Comparison of ENCODE assay signal across 11 cellular contexts in the genomic region with DNA sequence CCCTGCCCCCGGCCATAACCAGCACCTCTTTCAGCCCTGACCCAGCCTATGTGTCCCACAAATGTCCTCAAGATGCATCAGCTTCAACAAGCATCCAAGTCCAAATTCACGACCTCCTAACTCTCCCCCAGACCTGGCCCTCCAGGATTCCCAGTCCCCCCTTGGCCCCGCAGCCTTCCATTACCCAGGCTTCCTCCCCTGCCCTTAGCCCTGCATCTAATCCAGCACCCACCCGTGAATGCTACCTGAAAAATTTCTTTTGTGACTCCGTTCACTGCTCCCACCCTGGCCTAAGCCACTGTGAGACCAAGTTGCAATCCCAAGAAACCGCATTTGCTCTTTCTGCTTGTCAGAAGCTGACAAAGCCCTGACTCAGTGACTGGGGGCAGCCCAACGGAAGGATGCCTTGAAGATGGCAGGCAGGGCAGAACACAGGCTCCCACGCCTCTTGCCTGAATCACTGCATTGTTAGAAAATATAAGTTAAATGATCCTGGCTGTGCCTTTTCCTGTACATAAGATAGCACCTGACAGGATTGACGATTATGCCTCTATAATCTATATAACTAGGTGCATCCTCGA. TPM values are rescaled to one million over a fixed set of nuclear protein-coding genes. Genes with fewer than 3 reads are reported as not detected.
A peak's percentile ranks its signal among the peaks of the same experiment; 100 is the strongest.
DNase-seq lines count a peak whose midpoint lies in the region; ATAC-seq, FAIRE-seq and TF ChIP-seq lines count a peak whose summit lies in the region.
"Had no signal": no experiment of that assay in that cellular context is flagged by ENCODE, and none has a peak within 500 bp of the region (broad histone marks: within the 10 kb centered on the region; RNA-seq: fewer than 3 reads in every experiment).

No MANE protein-coding gene starts in this region.

- CTCF ChIA-PET in PC-3 (lab: Charles Lee) = no interaction called here
- CTCF ChIA-PET in H1 (lab: Charles Lee; ENCODE audit: partially characterized antibody) = interaction anchor here (0.7 to 14.2 kb wide), 10 partner anchors 10 to 66 kb away, joined by 3 to 267 read pairs (median 3); no protein-coding TSS in a partner anchor

- H2BK120ac ChIP-seq in H1 (replicated peaks; ENCODE audit: low read depth, low read length) (no peak overlapping the region), neuronal stem cell (ENCODE audit: low read depth, low read length) (no peak overlapping the region)

- H3K9ac ChIP-seq in PC-3 (ENCODE audit: low read length) = peak overlapping the region; percentile 70
- no peak overlapping the region for H3K9ac ChIP-seq in H1 (replicated peaks in 1 of 4; ENCODE audit: extremely low read depth in 1 of 4, low read depth in 3 of 4, low read length in 3 of 4)
- no peak overlapping the region for H3K9ac ChIP-seq in neuronal stem cell (ENCODE audit: low read depth, low read length, poor library complexity)

- H3K79me1 ChIP-seq in H1 (ENCODE audit: low read depth, low read length) = peaks cover 12% of the 10 kb centered on the region
- H3K79me1 ChIP-seq in neuronal stem cell (ENCODE audit: low read depth, low read length) = peaks cover 17% of the 10 kb centered on the region

- BruUV-seq in PC-3 (replicated peaks; lab: Mats Ljungman, UMichigan) = no TSS peak

- H3K79me2 ChIP-seq in PC-3 (ENCODE audit: low read length) = no peaks in the 10 kb centered on the region
- H3K79me2 ChIP-seq in H1 (ENCODE audit: control insufficient read depth in 1 of 2, insufficient read depth in 2 of 2, low read length in 2 of 2) = peaks cover 0 to 27% of the 10 kb centered on the region in 2 experiments; a peak in 2 of 4 replicates

- no peak for TF ChIP-seq POLR2A in H1 (IDR thresholded peaks at IDR 0.05; ENCODE audit: control extremely low read depth in 1 of 2, low read depth in 2 of 2, low read length in 2 of 2)

- no peak for TF ChIP-seq CTCF in PC-3 (conservative IDR thresholded peaks at IDR 0.05; ENCODE audit: low read depth, low read length)
- no peak for TF ChIP-seq CTCF in H1 (IDR thresholded peaks at IDR 0.05; ENCODE audit: control extremely low read depth in 1 of 3, insufficient read depth in 1 of 3, low read depth in 1 of 3, low read length in 3 of 3)

- H4K91ac ChIP-seq in H1 (replicated peaks; ENCODE audit: insufficient read length, low read length) (no peak overlapping the region), neuronal stem cell (ENCODE audit: low read depth, low read length, poor library complexity) (no peak overlapping the region)

- no peak for TF ChIP-seq RAD21 in H1 (IDR thresholded peaks at IDR 0.05 in 1 of 2, conservative IDR thresholded peaks at IDR 0.05 in 1 of 2; ENCODE audit: low read depth in 2 of 2, low read length in 2 of 2)

- H4K20me1 ChIP-seq in PC-3 (ENCODE audit: low read length) = no peaks in the 10 kb centered on the region
- peaks cover 8 to 13% of the 10 kb centered on the region in 2 experiments for H4K20me1 ChIP-seq in H1 (replicated peaks in 1 of 2; ENCODE audit: control insufficient read depth in 1 of 2, insufficient read depth in 2 of 2, low read length in 2 of 2)

- H3K4me2 ChIP-seq in PC-3 (ENCODE audit: low read length) = peak overlapping the region; percentile 61
- H3K4me2 ChIP-seq in H1 (ENCODE audit: insufficient read depth in 1 of 2, low read depth in 2 of 2, low read length in 2 of 2) = peak overlapping the region in 1 of 2 experiments; percentile 83; a peak in 1 of 4 replicates
- no peak overlapping the region for H3K4me2 ChIP-seq in neuronal stem cell (ENCODE audit: insufficient read depth, low read length, poor library complexity, severe bottlenecking)
- H3K4me2 ChIP-seq: PC-9 had no signal

- no peaks in the 10 kb centered on the region for H3K9me3 ChIP-seq in PC-3 (ENCODE audit: low read length)
- H3K9me3 ChIP-seq in H1 (ENCODE audit: insufficient read depth in 2 of 2, low read depth in 1 of 2, low read length in 1 of 2) = no peaks in the 10 kb centered on the region
- no peaks in the 10 kb centered on the region for H3K9me3 ChIP-seq in neuronal stem cell (replicated peaks in 1 of 2; ENCODE audit: control insufficient read depth in 2 of 2, insufficient read depth in 1 of 2, low read depth in 1 of 2, low read length in 2 of 2)
- H3K9me3 ChIP-seq: transverse colon had no signal

- H2BK20ac ChIP-seq in H1 (ENCODE audit: low read length) = peak overlapping the region; percentile 75; the same call in 1 of the 2 replicates

- no peak overlapping the region for H3K4me3 ChIP-seq in PC-3 (ENCODE audit: low read length)
- H3K4me3 ChIP-seq in H1 (ENCODE audit: extremely low read depth in 1 of 4, insufficient read depth in 2 of 4, low read depth in 3 of 4, low read length in 4 of 4) = no peak overlapping the region; a peak in 1 of 8 replicates
- H3K4me3 ChIP-seq in neuronal stem cell (ENCODE audit: low read length in 2 of 2) = no peak overlapping the region
- H3K4me3 ChIP-seq: K562, PC-9 had no signal

- H4K5ac ChIP-seq in H1 (ENCODE audit: insufficient read length, low read depth, low read length) = no peak overlapping the region

- H3K18ac ChIP-seq in H1 (ENCODE audit: extremely low read depth, low read length) (0 out of 2 replicates have a peak overlapping the region, but pooled peaks have one; percentile 19), neuronal stem cell (ENCODE audit: low read length) (no peak overlapping the region)

- H3K4me1 ChIP-seq in PC-3 (ENCODE audit: insufficient read depth, low read length) = peaks cover 45% of the 10 kb centered on the region
- peaks cover 0 to 21% (median 14%) of the 10 kb centered on the region in 4 experiments; a peak in 6 of 7 replicates for H3K4me1 ChIP-seq in H1 (replicated peaks in 1 of 4; ENCODE audit: control insufficient read depth in 3 of 4, insufficient read depth in 4 of 4, low read length in 3 of 4)
- peaks cover 26 to 29% of the 10 kb centered on the region in 2 donors for H3K4me1 ChIP-seq in neuronal stem cell (ENCODE audit: control insufficient read depth in 2 of 2, insufficient read depth in 1 of 2, low read depth in 1 of 2, low read length in 2 of 2)

- TF ChIP-seq EP300 in H1 (IDR thresholded peaks at IDR 0.05; ENCODE audit: borderline replicate concordance in 1 of 2, low read depth in 2 of 2, low read length in 2 of 2) = no peak

- H3K23ac ChIP-seq in H1 (ENCODE audit: insufficient read length) = no peak overlapping the region
- H3K23ac ChIP-seq in neuronal stem cell (ENCODE audit: low read depth, low read length, poor library complexity) = no peak overlapping the region

- intact Hi-C loops in PC-3 (cut with micrococcal nuclease) = no loop called here

- H3K27me3 ChIP-seq in PC-3 (ENCODE audit: low read length) (no peaks in the 10 kb centered on the region), H1 (replicated peaks in 1 of 4; ENCODE audit: control insufficient read depth in 3 of 4, extremely low read depth in 1 of 4, insufficient read depth in 3 of 4, low read length in 3 of 4) (peaks cover 0 to 3% (median 0%) of the 10 kb centered on the region in 4 experiments; a peak in 1 of 7 replicates), neuronal stem cell (ENCODE audit: control insufficient read depth in 3 of 3, insufficient read depth in 3 of 3, low read depth in 1 of 3, low read length in 3 of 3) (no peaks in the 10 kb centered on the region)

- H2AK5ac ChIP-seq in H1 (ENCODE audit: low read depth, low read length) = no peak overlapping the region
- H2AK5ac ChIP-seq in neuronal stem cell (ENCODE audit: low read depth, low read length) = no peak overlapping the region

- 0 out of 2 replicates have a peak overlapping the region, but pooled peaks have one; percentile 54 for H2BK5ac ChIP-seq in H1 (ENCODE audit: low read depth, low read length)
- H2BK5ac ChIP-seq in neuronal stem cell (ENCODE audit: low read length) = no peak overlapping the region

- H4K8ac ChIP-seq in H1 (ENCODE audit: extremely low read depth, insufficient read depth, low read length) = no peak overlapping the region
- H4K8ac ChIP-seq in neuronal stem cell (ENCODE audit: low read depth, low read length) = no peak overlapping the region

- peak; percentile 54 for DNase-seq in COLO829 (ENCODE audit: low spot score)
- peak; percentile 93 for DNase-seq in PC-3
- DNase-seq in H1 (ENCODE audit: low read depth in 1 of 2, low spot score in 2 of 2) = no peak
- no peak for DNase-seq in neuronal stem cell (ENCODE audit: low spot score)
- no peak for DNase-seq in stimulated activated CD4-positive, alpha-beta T cell treated with anti-CD3 and anti-CD28 coated beads, Interleukin-1b, Interleukin-23, amount 100 ng/mL, for 48 hours
- DNase-seq in SHP77 (lab: John Stamatoyannopoulos, UW) = no peak
- DNase-seq: PC-9, transverse colon had no signal

- no peaks in the 10 kb centered on the region for H3K36me3 ChIP-seq in PC-3 (ENCODE audit: low read depth, low read length)
- H3K36me3 ChIP-seq in H1 (ENCODE audit: control insufficient read depth in 2 of 4, insufficient read depth in 4 of 4, low read length in 3 of 4) = peaks cover 4 to 18% (median 13%) of the 10 kb centered on the region in 4 experiments
- peaks cover 10 to 21% of the 10 kb centered on the region in 2 donors for H3K36me3 ChIP-seq in neuronal stem cell (replicated peaks in 1 of 2; ENCODE audit: control insufficient read depth in 2 of 2, insufficient read depth in 2 of 2, low read length in 2 of 2)
- H3K36me3 ChIP-seq: transverse colon had no signal

- peak; percentile 73 for ATAC-seq in PC-3
- ATAC-seq in HG02973 (IDR thresholded peaks at IDR 0.05; ENCODE audit: unreplicated experiment) = no peak
- no peak for ATAC-seq in HG02571 (IDR thresholded peaks at IDR 0.05; ENCODE audit: unreplicated experiment)
- ATAC-seq: K562 had no signal

- no peaks in the 10 kb centered on the region for H3F3A ChIP-seq in PC-3 (ENCODE audit: low read length, unreplicated experiment)

- FAIRE-seq in H1 (lab: Jason Lieb, UNC) = no peak
- FAIRE-seq: K562 had no signal

- H2AFZ ChIP-seq in PC-3 (ENCODE audit: low read length) = peak overlapping the region; percentile 13; the same call in 1 of the 2 replicates
- no peak overlapping the region for H2AFZ ChIP-seq in H1 (ENCODE audit: low read length)
- peak overlapping the region; percentile 92 for H2AFZ ChIP-seq in neuronal stem cell (ENCODE audit: low read length)
- H2AFZ ChIP-seq: PC-9 had no signal

- H3K27ac ChIP-seq in PC-3 (ENCODE audit: low read length) = peak overlapping the region; percentile 93
- no peak overlapping the region for H3K27ac ChIP-seq in H1 (ENCODE audit: low read depth, low read length)
- no peak overlapping the region for H3K27ac ChIP-seq in neuronal stem cell (replicated peaks; ENCODE audit: low read length)
- H3K27ac ChIP-seq: PC-9 had no signal

- H2BK15ac ChIP-seq in H1 (ENCODE audit: low read length) (no peak overlapping the region), neuronal stem cell (ENCODE audit: low read length) (peak overlapping the region; percentile 2)

- H2BK12ac ChIP-seq in H1 (ENCODE audit: low read depth, low read length) (peak overlapping the region; percentile 32; the same call in 1 of the 2 replicates), neuronal stem cell (ENCODE audit: low read length) (no peak overlapping the region)

- no peak overlapping the region for H3K56ac ChIP-seq in H1 (replicated peaks; ENCODE audit: insufficient read length, low read depth, low read length)

- peaks cover 6% of the 10 kb centered on the region for H3K23me2 ChIP-seq in H1 (ENCODE audit: low read depth, low read length)

- 83% methylated on average over 10 of the region's 10 CpGs; no CpG with 5 or more reads in 1 of the 2 experiments for WGBS in H1 (ENCODE audit: extremely low coverage in 1 of 2, insufficient coverage in 1 of 2, insufficient read length in 1 of 2, insufficient replicate concordance in 2 of 2, low coverage in 1 of 2, low lambda C conversion rate in 2 of 2, missing lambda C conversion rate in 1 of 2), 2 experiments
- no CpG with 5 or more reads among the region's 10 CpGs for WGBS in neuronal stem cell (ENCODE audit: extremely low coverage in 2 of 2, insufficient read length in 2 of 2, insufficient replicate concordance in 1 of 2), 2 donors

- POLR2A ChIA-PET in PC-3 (lab: Charles Lee; ENCODE audit: unreplicated experiment) (interaction anchor here (0.6 kb wide), 1 partner anchor 415 kb away, joined by 11 read pairs; no protein-coding TSS in a partner anchor), H1 (lab: Charles Lee; ENCODE audit: partially characterized antibody) (interaction anchor here (1.1 to 6.6 kb wide), 9 partner anchors 8 to 74 kb away, joined by 3 to 92 read pairs (median 5); partner anchors contain the start of gene CROCC)

- H3K14ac ChIP-seq in H1 (ENCODE audit: insufficient read length) = no peak overlapping the region
- no peak overlapping the region for H3K14ac ChIP-seq in neuronal stem cell (ENCODE audit: low read length)

- no peaks in the 10 kb centered on the region for H3K9me2 ChIP-seq in PC-3 (replicated peaks; ENCODE audit: low read length)

- H3K4ac ChIP-seq in H1 (replicated peaks; ENCODE audit: insufficient read length, low read depth, low read length) (no peak overlapping the region), neuronal stem cell (ENCODE audit: low read length) (no peak overlapping the region)

RNA-seq across cellular contexts. Expression of gene MFAP2, which starts 0.9 kb away (rescaled TPM):
- total RNA-seq in PC-3 (2014; rRNA removed) = 1.8 and 3.1 TPM in 2 replicates
- 172 and 188 TPM in 2 replicates for total RNA-seq in H1 (2021; fragmentation: NEBNext Ultra II Directional; extraction: Animal tissue kit (Norgen Biotek cat#: 25700))
- polyA plus RNA-seq in H1 (2011; rRNA removed) = 326 and 394 TPM in 2 replicates
- 219 TPM for polyA plus RNA-seq in H1 (2011; cell fraction: cytosol; rRNA removed)
- polyA plus RNA-seq in H1 (2011; cell fraction: nucleus; rRNA removed) = 360 TPM
- 114 to 218 TPM (median 204 TPM) in 4 replicates for polyA plus RNA-seq in H1 (2012, experiment 1 of 2)
- polyA plus RNA-seq in H1 (2012, experiment 2 of 2) = 253 TPM
- 278 TPM for polyA plus RNA-seq in H1 (2013, experiment 1 of 2)
- polyA plus RNA-seq in H1 (2013, experiment 2 of 2) = 321 TPM
- polyA minus RNA-seq in H1 (2011; rRNA and poly(A)+ RNA removed) = 64.4 and 85.3 TPM in 2 replicates
- 121 TPM for polyA minus RNA-seq in H1 (2011; cell fraction: cytosol; rRNA and poly(A)+ RNA removed)
- polyA minus RNA-seq in H1 (2011; cell fraction: nucleus; rRNA and poly(A)+ RNA removed) = 111 TPM
- polyA plus RNA-seq in neuronal stem cell (2013, experiment 1 of 2) = 244 TPM
- polyA plus RNA-seq in neuronal stem cell (2013, experiment 2 of 2) = 239 TPM
- total RNA-seq: K562 had no signal
- polyA plus RNA-seq: K562 had no signal

RNA-seq across cellular contexts. Expression of gene ATP13A2, which starts 30.4 kb away (rescaled TPM):
- 48.4 and 51.9 TPM in 2 replicates for total RNA-seq in PC-3 (2014; rRNA removed)
- total RNA-seq in H1 (2021; fragmentation: NEBNext Ultra II Directional; extraction: Animal tissue kit (Norgen Biotek cat#: 25700)) = 82.1 and 89.8 TPM in 2 replicates
- polyA plus RNA-seq in H1 (2011; rRNA removed) = 83.6 and 137 TPM in 2 replicates
- 64.7 TPM for polyA plus RNA-seq in H1 (2011; cell fraction: cytosol; rRNA removed)
- polyA plus RNA-seq in H1 (2011; cell fraction: nucleus; rRNA removed) = 131 TPM
- 47.7 to 93.4 TPM (median 83.0 TPM) in 4 replicates for polyA plus RNA-seq in H1 (2012, experiment 1 of 2)
- polyA plus RNA-seq in H1 (2012, experiment 2 of 2) = 73.1 TPM
- 78.0 TPM for polyA plus RNA-seq in H1 (2013, experiment 1 of 2)
- 85.3 TPM for polyA plus RNA-seq in H1 (2013, experiment 2 of 2)
- 96.7 and 126 TPM in 2 replicates for polyA minus RNA-seq in H1 (2011; rRNA and poly(A)+ RNA removed)
- polyA minus RNA-seq in H1 (2011; cell fraction: cytosol; rRNA and poly(A)+ RNA removed) = 97.8 TPM
- 55.4 TPM for polyA minus RNA-seq in H1 (2011; cell fraction: nucleus; rRNA and poly(A)+ RNA removed)
- polyA plus RNA-seq in neuronal stem cell (2013, experiment 1 of 2) = 32.6 TPM
- polyA plus RNA-seq in neuronal stem cell (2013, experiment 2 of 2) = 31.1 TPM

RNA-seq across cellular contexts. Expression of gene CROCC, which starts 59.6 kb away (rescaled TPM):
- 24.6 and 51.6 TPM in 2 replicates for total RNA-seq in PC-3 (2014; rRNA removed)
- total RNA-seq in H1 (2021; fragmentation: NEBNext Ultra II Directional; extraction: Animal tissue kit (Norgen Biotek cat#: 25700)) = 39.5 and 42.3 TPM in 2 replicates
- 12.1 and 24.9 TPM in 2 replicates for polyA plus RNA-seq in H1 (2011; rRNA removed)
- polyA plus RNA-seq in H1 (2011; cell fraction: cytosol; rRNA removed) = 35.6 TPM
- 147 TPM for polyA plus RNA-seq in H1 (2011; cell fraction: nucleus; rRNA removed)
- 32.4 to 53.1 TPM (median 44.9 TPM) in 4 replicates for polyA plus RNA-seq in H1 (2012, experiment 1 of 2)
- polyA plus RNA-seq in H1 (2012, experiment 2 of 2) = 16.9 TPM
- polyA plus RNA-seq in H1 (2013, experiment 1 of 2) = 20.0 TPM
- polyA plus RNA-seq in H1 (2013, experiment 2 of 2) = 18.9 TPM
- polyA minus RNA-seq in H1 (2011; rRNA and poly(A)+ RNA removed) = 13.7 and 18.3 TPM in 2 replicates
- 29.4 TPM for polyA minus RNA-seq in H1 (2011; cell fraction: cytosol; rRNA and poly(A)+ RNA removed)
- polyA minus RNA-seq in H1 (2011; cell fraction: nucleus; rRNA and poly(A)+ RNA removed) = 44.5 TPM
- 26.8 TPM for polyA plus RNA-seq in neuronal stem cell (2013, experiment 1 of 2)
- 24.4 TPM for polyA plus RNA-seq in neuronal stem cell (2013, experiment 2 of 2)

Comparison
In these comparisons a context has a peak if more than half of its experiments do, and no peak if none do; other contexts are left out.
1. DNase-seq: peak in COLO829 (single experiment) and PC-3 (single experiment); none in H1 (0 of 2), neuronal stem cell (single experiment), stimulated activated CD4-positive, alpha-beta T cell treated with anti-CD3 and anti-CD28 coated beads, Interleukin-1b, Interleukin-23, amount 100 ng/mL, for 48 hours (single experiment) and SHP77 (0 of 2).
2. RNA of gene MFAP2, which starts 0.9 kb away (total RNA-seq): 172 to 188 TPM in H1; 1.8 to 3.1 TPM in PC-3; every median in the first group is over 10 times any median in the second.